ENCODE assay signal across 1 cellular context in genomic region chr12:12265571-12266388, GRCh38.
TF ChIP-seq lines count a peak whose summit lies in the region.

No MANE protein-coding gene starts in this region.

TF ChIP-seq in H1, 55 proteins besides CTCF, POLR2A, EP300 and RAD21 (continued from another document):
- TF ChIP-seq MAX (IDR thresholded peaks at IDR 0.05), result no peak
